In genomic region chr5:172871982-172872381, GRCh38 we compare ENCODE assay signal across 16 cellular contexts. TPM values are rescaled to one million over a fixed set of nuclear protein-coding genes. Genes with fewer than 3 reads are reported as not detected.
DNase-seq lines count a peak whose midpoint lies in the region; ATAC-seq, FAIRE-seq and TF ChIP-seq lines count a peak whose summit lies in the region.
"Had no signal": no experiment of that assay in that cellular context is flagged by ENCODE, and none has a peak within 500 bp of the region (broad histone marks: within the 10 kb centered on the region; RNA-seq: fewer than 3 reads in every experiment).

No MANE protein-coding gene starts in this region.

- no peaks in the 10 kb centered on the region for H3K27me3 Mint-ChIP-seq in chondrocyte (ENCODE audit: low read depth)
- H3K27me3 Mint-ChIP-seq: type B pancreatic cell had no signal

- H3K4me1 ChIP-seq in heart left ventricle (peaks cover 37 to 93% (median 78%) of the 10 kb centered on the region in 12 donors), esophagus squamous epithelium (peaks cover 48 to 79% (median 65%) of the 10 kb centered on the region in 3 donors), pancreas (peaks cover 21 to 35% (median 28%) of the 10 kb centered on the region in 3 donors), vagina (peaks cover 91% of the 10 kb centered on the region)

- H3K27me3 ChIP-seq in heart left ventricle: no peaks in the 10 kb centered on the region
- no peaks in the 10 kb centered on the region for H3K27me3 ChIP-seq in esophagus squamous epithelium
- no peaks in the 10 kb centered on the region for H3K27me3 ChIP-seq in pancreas
- H3K27me3 ChIP-seq in vagina: no peaks in the 10 kb centered on the region

- no peak overlapping the region for H3K4me3 Mint-ChIP-seq in chondrocyte (ENCODE audit: unreplicated experiment)
- H3K4me3 Mint-ChIP-seq: nephron, type B pancreatic cell had no signal

- no peaks in the 10 kb centered on the region for H3K36me3 Mint-ChIP-seq in chondrocyte (ENCODE audit: low read depth)
- H3K36me3 Mint-ChIP-seq: type B pancreatic cell had no signal

- no peaks in the 10 kb centered on the region for H3K9me3 ChIP-seq in heart left ventricle
- no peaks in the 10 kb centered on the region for H3K9me3 ChIP-seq in esophagus squamous epithelium
- H3K9me3 ChIP-seq in pancreas: no peaks in the 10 kb centered on the region
- no peaks in the 10 kb centered on the region for H3K9me3 ChIP-seq in vagina

- no peak for ATAC-seq in heart left ventricle
- no peak for ATAC-seq in pancreas
- no peak for ATAC-seq in HG02884 (IDR thresholded peaks at IDR 0.05; ENCODE audit: unreplicated experiment)

- no peak for FAIRE-seq in pancreas (lab: Jason Lieb, UNC)

- H3K27ac Mint-ChIP-seq in chondrocyte (ENCODE audit: unreplicated experiment): no peak overlapping the region
- H3K27ac Mint-ChIP-seq: type B pancreatic cell had no signal

- intact Hi-C loops in heart left ventricle (cut with DNase I): loop anchor here in 3 of 10 donors (2.0 to 5.0 kb wide), 5 partner anchors 19 to 101 kb away; partner anchors contain the start of genes DUSP1 (in 2 of the 3) and ERGIC1 (in 1 of the 3)
- intact Hi-C loops in cardiac septum (cut with DNase I): loop anchor here (2.0 to 5.0 kb wide), 2 partner anchors 75 to 101 kb away; partner anchors contain the start of gene DUSP1
- intact Hi-C loops in esophagus squamous epithelium (cut with DNase I): no loop called here
- intact Hi-C loops in pancreas (cut with DNase I): no loop called here
- intact Hi-C loops in vagina (cut with DNase I): loop anchor here (2.0 to 5.0 kb wide), 3 partner anchors 29 to 100 kb away; partner anchors contain the start of gene DUSP1

- H3K9me3 Mint-ChIP-seq in chondrocyte (ENCODE audit: low read depth): no peaks in the 10 kb centered on the region
- H3K9me3 Mint-ChIP-seq: nephron, type B pancreatic cell had no signal

- TF ChIP-seq CTCF in heart left ventricle (IDR thresholded peaks at IDR 0.05) (no peak), esophagus squamous epithelium (IDR thresholded peaks at IDR 0.05) (no peak), pancreas (IDR thresholded peaks at IDR 0.05) (no peak), vagina (IDR thresholded peaks at IDR 0.05) (no peak), chondrocyte (IDR thresholded peaks at IDR 0.05) (no peak)

- no peak for TF ChIP-seq POLR2A in heart left ventricle (IDR thresholded peaks at IDR 0.05)
- TF ChIP-seq POLR2A in esophagus squamous epithelium (IDR thresholded peaks at IDR 0.05): no peak
- no peak for TF ChIP-seq POLR2A in vagina (IDR thresholded peaks at IDR 0.05)

- no peaks in the 10 kb centered on the region for H3K36me3 ChIP-seq in heart left ventricle
- H3K36me3 ChIP-seq in esophagus squamous epithelium: no peaks in the 10 kb centered on the region
- H3K36me3 ChIP-seq in pancreas: no peaks in the 10 kb centered on the region
- H3K36me3 ChIP-seq in vagina: no peaks in the 10 kb centered on the region

- WGBS in heart left ventricle, 4 donors: 25 to 46% (median 37%) methylated on average over 5 of the region's 5 CpGs
- WGBS in esophagus squamous epithelium, 2 donors: 38 to 65% methylated on average over 3 to 5 of the region's 5 CpGs
- WGBS in pancreas, 2 donors: 71 to 77% methylated on average over 5 of the region's 5 CpGs

- H3K4me3 ChIP-seq in heart left ventricle (no peak overlapping the region), esophagus squamous epithelium (no peak overlapping the region), pancreas (no peak overlapping the region), vagina (no peak overlapping the region)

- peaks cover 10% of the 10 kb centered on the region for H3K4me1 Mint-ChIP-seq in chondrocyte (ENCODE audit: low read depth)

- DNase-seq in heart left ventricle (peak in 1 of 5 donors; percentile 44), cardiac septum (ENCODE audit: low spot score) (no peak), esophagus squamous epithelium (lab: John Stamatoyannopoulos, UW) (no peak), pancreas (no peak), vagina (ENCODE audit: extremely low spot score in 2 of 2) (no peak), NCI-H1105 (lab: John Stamatoyannopoulos, UW) (no peak), chondrocyte (ENCODE audit: low spot score) (no peak)
- DNase-seq: ACHN; activated CD8-positive, alpha-beta memory T cell treated with anti-CD3 and anti-CD28 coated beads, Interleukin-2, amount 50 U/mL, for 4 hours; caudate nucleus; DND-41; NCI-H1436 treated with DMSO at 0.1 percent for 48 hours; T-helper 9 cell had no signal

- H3K27ac ChIP-seq in heart left ventricle (peak overlapping the region; percentile 83 to 99 (median 94)), esophagus squamous epithelium (peak overlapping the region; percentile 76 to 94 (median 92)), pancreas (peak overlapping the region; percentile 38 to 79 (median 56)), vagina (peak overlapping the region; percentile 97)

RNA-seq across cellular contexts. Expression of gene ERGIC1, which starts 37.9 kb away (rescaled TPM):
- 100 to 1,000 TPM in 1 of 9 donors, 10 to 100 TPM in 8; 67.0 to 109 (median 84.9) TPM for total RNA-seq in heart left ventricle
- 100 to 1,000 TPM in 1 of 2 donors, 10 to 100 TPM in 1; 66.6 to 115 TPM for polyA plus RNA-seq in heart left ventricle
- 76.9 TPM for total RNA-seq in cardiac septum
- total RNA-seq in esophagus squamous epithelium: 10 to 100 TPM; 50.9 to 83.0 (median 65.5) TPM
- 100 to 1,000 TPM in 1 of 6 donors, 10 to 100 TPM in 5; 58.3 to 101 (median 76.7) TPM for total RNA-seq in pancreas
- polyA plus RNA-seq in pancreas: 10 to 100 TPM; 54.8 to 60.3 TPM
- 97.2 TPM for total RNA-seq in vagina
- 141 to 154 TPM (median 148 TPM) in 3 replicates for total RNA-seq in chondrocyte

Comparison
In these comparisons a context has a peak if more than half of its experiments do, and no peak if none do; other contexts are left out.
1. intact Hi-C loops: an anchor here in cardiac septum (2.0 to 5.0 kb wide) and vagina (2.0 to 5.0 kb wide); none called in esophagus squamous epithelium and pancreas.